ENCODE assay signal across 8 cellular contexts in the genomic region with DNA sequence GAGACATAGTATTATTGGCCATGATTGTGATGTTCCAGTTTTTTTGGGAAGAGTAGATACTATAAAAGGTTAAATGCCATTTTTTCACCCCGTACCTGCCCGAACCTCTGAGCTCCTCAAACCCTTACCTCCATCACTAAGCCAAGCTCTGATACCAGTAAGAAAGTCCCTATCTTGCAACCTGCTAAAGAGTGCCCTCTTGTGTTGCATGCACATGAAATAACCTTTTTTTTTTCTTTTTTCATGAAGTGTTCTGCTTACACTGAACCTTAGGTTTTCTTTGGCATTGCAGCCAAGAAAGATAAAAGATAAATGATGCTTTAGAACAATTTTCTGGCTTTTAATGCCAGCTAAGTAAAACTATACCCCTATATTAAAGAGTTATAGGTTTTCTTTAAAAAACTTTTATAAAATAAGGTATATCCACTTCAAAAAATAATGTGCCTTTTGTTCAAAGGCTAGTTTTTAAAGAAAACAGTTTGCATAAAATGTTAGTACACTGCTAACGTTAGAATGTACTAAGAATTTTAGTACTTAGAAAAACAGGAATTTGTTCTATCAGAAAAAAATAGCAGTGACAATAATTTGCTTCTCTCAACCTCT.
DNase-seq lines count a peak whose midpoint lies in the region; ATAC-seq, FAIRE-seq and TF ChIP-seq lines count a peak whose summit lies in the region.

No MANE protein-coding gene starts in this region.

- TF ChIP-seq CTCF in kidney (IDR thresholded peaks at IDR 0.05; ENCODE audit: borderline replicate concordance, extremely low read depth, insufficient read depth): peak; percentile 59

- H3K36me3 ChIP-seq in adipocyte (ENCODE audit: control insufficient read depth, insufficient read depth, low read length, severe bottlenecking) (no peaks in the 10 kb centered on the region), kidney (ENCODE audit: control insufficient read depth in 1 of 2, insufficient read depth in 2 of 2, low read length in 2 of 2) (no peaks in the 10 kb centered on the region)

- ATAC-seq in GM18498 (IDR thresholded peaks at IDR 0.05; ENCODE audit: unreplicated experiment) (peak; percentile 38), GM19351 (IDR thresholded peaks at IDR 0.05; ENCODE audit: unreplicated experiment) (no peak)

- peak; percentile 66 for FAIRE-seq in kidney (lab: Jason Lieb, UNC)

- DNase-seq in ACHN: peak; percentile 74
- peak; percentile 16 for DNase-seq in NCI-H1694 (lab: John Stamatoyannopoulos, UW)
- DNase-seq in adipocyte (ENCODE audit: low read depth): peak; percentile 78
- no peak for DNase-seq in kidney
- no peak for DNase-seq in stimulated activated CD4-positive, alpha-beta T cell treated with anti-CD3 and anti-CD28 coated beads, Interleukin-15, amount 100 ng/mL, for 24 hours
- no peak for DNase-seq in GOT3 (lab: John Stamatoyannopoulos, UW)

- H3K9me3 ChIP-seq in adipocyte (ENCODE audit: control insufficient read depth, low read length) (peaks cover 9% of the 10 kb centered on the region), kidney (ENCODE audit: control insufficient read depth in 1 of 2, low read length in 2 of 2) (no peaks in the 10 kb centered on the region)

- intact Hi-C loops in kidney (cut with DNase I): no loop called here

- no peak overlapping the region for H3K27ac ChIP-seq in kidney (ENCODE audit: low read depth in 2 of 2, low read length in 2 of 2)

- H3K9ac ChIP-seq in adipocyte (ENCODE audit: low read length) (peak overlapping the region; percentile 54), kidney (ENCODE audit: low read length in 2 of 2) (no peak overlapping the region)

- peaks cover 14% of the 10 kb centered on the region for H3K4me1 ChIP-seq in adipocyte (ENCODE audit: control insufficient read depth, insufficient read depth, low read length)
- H3K4me1 ChIP-seq in kidney (ENCODE audit: control insufficient read depth in 1 of 2, insufficient read depth in 1 of 2, low read depth in 1 of 2, low read length in 2 of 2): no peaks in the 10 kb centered on the region

- in situ Hi-C loops in ACHN (cut with HindIII; ENCODE audit: low pct_ligation_motif_present, low pct_unique_long_range_greater_than_20kb, low sequenced_read_pairs): loop anchor here (25.0 kb wide), 2 partner anchors 230 to 330 kb away; no protein-coding TSS in a partner anchor

- H3K4me3 ChIP-seq in adipocyte (ENCODE audit: low read length) (no peak overlapping the region), kidney (ENCODE audit: low read length in 2 of 2) (no peak overlapping the region)

- H3K27me3 ChIP-seq in adipocyte (replicated peaks; ENCODE audit: control insufficient read depth, insufficient read depth, low read length): no peaks in the 10 kb centered on the region

Comparison
In these comparisons a context has a peak if more than half of its experiments do, and no peak if none do; other contexts are left out.
1. DNase-seq: peak in ACHN (single experiment), NCI-H1694 (single experiment) and adipocyte (single experiment); none in kidney (single experiment), stimulated activated CD4-positive, alpha-beta T cell treated with anti-CD3 and anti-CD28 coated beads, Interleukin-15, amount 100 ng/mL, for 24 hours (single experiment) and GOT3 (single experiment).